ENCODE assay signal across 8 cellular contexts in the genomic region with DNA sequence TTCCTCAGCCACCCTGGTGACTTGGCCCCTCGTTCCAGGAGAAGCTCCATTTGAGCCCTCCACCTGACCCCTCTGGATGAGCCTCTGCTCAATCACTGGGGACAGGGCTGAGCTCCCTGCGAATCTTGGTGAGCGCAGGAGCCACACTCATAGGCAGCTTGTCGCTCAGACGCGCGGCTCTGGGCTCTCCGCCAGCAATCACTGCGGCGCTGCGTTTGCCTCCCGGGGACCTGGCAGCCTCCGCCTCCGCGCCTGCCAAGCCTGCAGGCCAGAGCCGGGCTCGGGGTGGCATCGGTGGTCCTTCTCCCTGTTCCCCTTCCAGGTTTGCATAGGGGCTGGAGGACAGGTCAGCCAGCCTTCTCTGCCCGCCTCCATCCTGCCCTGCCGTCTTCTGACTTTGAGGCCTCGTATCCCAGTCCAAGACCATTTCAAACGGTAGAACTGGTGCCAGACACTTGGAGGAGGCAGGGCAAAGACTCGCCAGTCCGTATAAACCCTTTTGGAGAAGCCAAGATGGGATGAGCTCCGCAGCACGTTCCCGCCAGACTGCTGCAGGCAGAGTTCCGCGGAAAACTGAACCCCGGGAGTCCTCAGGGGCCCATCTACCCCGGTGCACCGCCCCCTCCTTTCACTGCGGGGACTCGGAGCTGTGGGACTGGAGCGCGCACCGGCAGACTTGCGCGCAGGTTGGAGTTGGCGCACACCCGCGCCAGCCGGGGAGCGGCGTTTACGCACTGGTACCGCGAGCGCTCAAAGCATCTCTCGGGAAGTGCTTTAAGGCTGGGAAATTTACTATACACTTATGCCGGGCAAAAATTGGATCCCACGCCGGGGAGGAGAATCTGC. TPM values are rescaled to one million over a fixed set of nuclear protein-coding genes. Genes with fewer than 3 reads are reported as not detected.
DNase-seq lines count a peak whose midpoint lies in the region; ATAC-seq, FAIRE-seq and TF ChIP-seq lines count a peak whose summit lies in the region.

No MANE protein-coding gene starts in this region.

- 10% methylated on average over 52 of the region's 53 CpGs for WGBS in GM12878 (ENCODE audit: insufficient coverage, insufficient replicate concordance, low lambda C conversion rate, missing lambda C conversion rate)

- H3K27me3 ChIP-seq in GM12878 (replicated peaks in 1 of 2; ENCODE audit: control insufficient read depth in 2 of 2, insufficient read depth in 2 of 2, low read length in 1 of 2) (peaks cover 5 to 11% of the 10 kb centered on the region in 2 experiments), iPS-15b (ENCODE audit: control insufficient read depth, insufficient read depth, low read length) (peaks cover 71% of the 10 kb centered on the region), gastrocnemius medialis (peaks cover 25 to 59% (median 44%) of the 10 kb centered on the region in 3 donors)

- H3K27ac ChIP-seq in GM12878 (ENCODE audit: control insufficient read depth, insufficient read depth) = no peak overlapping the region
- H3K27ac ChIP-seq in gastrocnemius medialis = no peak overlapping the region

- peak overlapping the region; percentile 22 for H3K4me3 ChIP-seq in GM12875 (ENCODE audit: low read depth, low read length)
- peak overlapping the region; percentile 57 for H3K4me3 ChIP-seq in GM12878
- peak overlapping the region; percentile 53 for H3K4me3 ChIP-seq in iPS-15b (ENCODE audit: low read depth, low read length)
- peak overlapping the region; percentile 41 to 58 (median 52) for H3K4me3 ChIP-seq in gastrocnemius medialis

- no peak for TF ChIP-seq EP300 in GM12878 (IDR thresholded peaks at IDR 0.05; ENCODE audit: borderline replicate concordance in 1 of 2, control insufficient read depth in 1 of 2, low read depth in 2 of 2, low read length in 2 of 2)

- SMC1A ChIA-PET in GM12878 (lab: Charles Lee; ENCODE audit: uncharacterized antibody, unreplicated experiment) = interaction anchor here (0.7 to 3.3 kb wide), 19 partner anchors 45 to 409 kb away, joined by 3 to 31 read pairs (median 4); no protein-coding TSS in a partner anchor

- H3K4me3 Mint-ChIP-seq in activated naive CD4-positive, alpha-beta T cell treated with anti-CD3 and anti-CD28 coated beads, Interleukin-2, amount 10 ng/mL, durations not matched to agents 7 days and 5 days = no peak overlapping the region

- H3K27ac Mint-ChIP-seq in activated naive CD4-positive, alpha-beta T cell treated with anti-CD3 and anti-CD28 coated beads, Interleukin-2, amount 10 ng/mL, durations not matched to agents 7 days and 5 days = no peak overlapping the region

- H3K9me3 ChIP-seq in GM12878 (replicated peaks; ENCODE audit: control insufficient read depth, insufficient read depth, low read length) (no peaks in the 10 kb centered on the region), iPS-15b (ENCODE audit: control insufficient read depth, insufficient read depth, low read length) (no peaks in the 10 kb centered on the region), gastrocnemius medialis (no peaks in the 10 kb centered on the region)

- H3K9ac ChIP-seq in GM12878 (ENCODE audit: control insufficient read depth, insufficient read depth, low read length) (no peak overlapping the region), iPS-15b (ENCODE audit: low read depth, low read length) (no peak overlapping the region)

- in situ Hi-C loops in GM12878 (cut with MboI) = no loop called here
- in situ Hi-C loops in gastrocnemius medialis (cut with MboI; ENCODE audit: low sequenced_read_pairs in 4 of 4) = no loop called here

- H4K20me1 ChIP-seq in GM12878 (ENCODE audit: control insufficient read depth, insufficient read depth) = no peaks in the 10 kb centered on the region

- H3K4me1 ChIP-seq in GM12878 (ENCODE audit: control insufficient read depth, insufficient read depth, low read length) (peaks cover 4% of the 10 kb centered on the region; the same call in 1 of the 2 replicates), iPS-15b (ENCODE audit: control insufficient read depth, insufficient read depth, low read length) (peaks cover 5% of the 10 kb centered on the region), gastrocnemius medialis (peaks cover 16 to 23% of the 10 kb centered on the region in 2 donors)

- POLR2A ChIA-PET in GM12878 (lab: Charles Lee) = interaction anchor here (0.5 kb wide), 1 partner anchor 134 kb away, joined by 3 read pairs; no protein-coding TSS in a partner anchor

- H3K36me3 ChIP-seq in GM12878 (ENCODE audit: control insufficient read depth in 2 of 2, insufficient read depth in 2 of 2, low read length in 1 of 2) (no peaks in the 10 kb centered on the region), iPS-15b (ENCODE audit: control insufficient read depth, insufficient read depth, low read length) (no peaks in the 10 kb centered on the region), gastrocnemius medialis (no peaks in the 10 kb centered on the region)

- H3K9me3 Mint-ChIP-seq in activated naive CD4-positive, alpha-beta T cell treated with anti-CD3 and anti-CD28 coated beads, Interleukin-2, amount 10 ng/mL, durations not matched to agents 7 days and 5 days = no peaks in the 10 kb centered on the region

- no peak for FAIRE-seq in GM12878 (lab: Jason Lieb, UNC)

- no peaks in the 10 kb centered on the region for H3K79me2 ChIP-seq in GM12878 (ENCODE audit: control insufficient read depth, insufficient read depth, low read length)

- TF ChIP-seq RAD21 in GM12878 (IDR thresholded peaks at IDR 0.05; ENCODE audit: insufficient read depth, low read depth, low read length) = no peak

- ATAC-seq in GM12878 = peak; percentile 73
- ATAC-seq in gastrocnemius medialis = peak in 1 of 2 donors; percentile 39

- BruUV-seq in GM12878 (replicated peaks; lab: Mats Ljungman, UMichigan) = no TSS peak

- DNase-seq in NCI-H1105 treated with DMSO at 0.1 percent for 48 hours (lab: John Stamatoyannopoulos, UW) (peak; percentile 85), GM12878 (ENCODE audit: low read depth, low spot score) (no peak), gastrocnemius medialis (no peak), MV-4-11 (lab: John Stamatoyannopoulos, UW) (no peak)
- no peak for DNase-seq in central memory CD4-positive, alpha-beta T cell
- DNase-seq in activated naive CD4-positive, alpha-beta T cell treated with anti-CD3 and anti-CD28 coated beads, Interleukin-2, amount 10 ng/mL, durations not matched to agents 7 days and 5 days = no peak

- RAD21 ChIA-PET in GM12878 (lab: Charles Lee; ENCODE audit: unreplicated experiment) = interaction anchor here (0.7 to 2.0 kb wide), 14 partner anchors 12 to 427 kb away, joined by 3 to 12 read pairs (median 4); no protein-coding TSS in a partner anchor

- H3K4me2 ChIP-seq in GM12878 (ENCODE audit: control insufficient read depth, insufficient read depth) = peak overlapping the region; percentile 91

- peaks cover 4% of the 10 kb centered on the region for H3K4me1 Mint-ChIP-seq in activated naive CD4-positive, alpha-beta T cell treated with anti-CD3 and anti-CD28 coated beads, Interleukin-2, amount 10 ng/mL, durations not matched to agents 7 days and 5 days

- TF ChIP-seq POLR2A in GM12878 (IDR thresholded peaks at IDR 0.05; ENCODE audit: low read depth, low read length) = no peak
- TF ChIP-seq POLR2A in gastrocnemius medialis (IDR thresholded peaks at IDR 0.05) = no peak

- CTCF ChIA-PET in GM12878 (lab: Yijun Ruan, JAX) = interaction anchor here (0.6 to 3.8 kb wide), 30 partner anchors 9 to 625 kb away, joined by 3 to 58 read pairs (median 4); no protein-coding TSS in a partner anchor
- CTCF ChIA-PET in activated naive CD4-positive, alpha-beta T cell treated with anti-CD3 and anti-CD28 coated beads, Interleukin-2, amount 10 ng/mL, durations not matched to agents 7 days and 5 days (lab: Charles Lee) = interaction anchor here (0.8 to 1.8 kb wide), 8 partner anchors 10 to 280 kb away, joined by 3 to 6 read pairs (median 4); no protein-coding TSS in a partner anchor

- H2AFZ ChIP-seq in GM12878 (ENCODE audit: control insufficient read depth, low read depth, low read length) = no peak overlapping the region; the same call in 1 of the 2 replicates

- TF ChIP-seq CTCF in GM12875 (IDR thresholded peaks at IDR 0.05; ENCODE audit: borderline replicate concordance, insufficient read depth, low read depth, low read length) (no peak), GM12878 (IDR thresholded peaks at IDR 0.05 in 2 of 3, conservative IDR thresholded peaks at IDR 0.05 in 1 of 3; ENCODE audit: control insufficient read depth in 2 of 3, extremely low read depth in 1 of 3, insufficient read depth in 1 of 3, low read depth in 3 of 3, low read length in 3 of 3) (no peak), gastrocnemius medialis (IDR thresholded peaks at IDR 0.05 in 4 of 5, conservative IDR thresholded peaks at IDR 0.05 in 1 of 5) (no peak)

- no peaks in the 10 kb centered on the region for H3K36me3 Mint-ChIP-seq in activated naive CD4-positive, alpha-beta T cell treated with anti-CD3 and anti-CD28 coated beads, Interleukin-2, amount 10 ng/mL, durations not matched to agents 7 days and 5 days

- intact Hi-C loops in GM12878 (cut with micrococcal nuclease; ENCODE audit: unreplicated experiment) = loop anchor here (2.0 to 5.0 kb wide), 2 partner anchors 408 to 427 kb away; no protein-coding TSS in a partner anchor
- intact Hi-C loops in gastrocnemius medialis (cut with DNase I; ENCODE audit: low total_unique reads) = no loop called here

- peaks cover 63% of the 10 kb centered on the region for H3K27me3 Mint-ChIP-seq in activated naive CD4-positive, alpha-beta T cell treated with anti-CD3 and anti-CD28 coated beads, Interleukin-2, amount 10 ng/mL, durations not matched to agents 7 days and 5 days

TF ChIP-seq in GM12878, 131 proteins besides CTCF, POLR2A, EP300 and RAD21 (continues in another document):
- no peak for TF ChIP-seq GATAD2B (conservative IDR thresholded peaks at IDR 0.05; ENCODE audit: low read depth)
- no peak for TF ChIP-seq EGR1 (IDR thresholded peaks at IDR 0.05; ENCODE audit: borderline replicate concordance in 1 of 2, low read depth in 2 of 2, low read length in 2 of 2)

RNA-seq across cellular contexts. Expression of a gene that starts 1.0 kb away (rescaled TPM):
- total RNA-seq in GM12878 (2013; cell fraction: nucleolus; rRNA removed) = 29.8 and 30.6 TPM in 2 replicates
- total RNA-seq in GM12878 (2014; rRNA removed) (0.06 and 1.1 TPM in 2 replicates), GM12878 (2014; rRNA removed; fragmentation: Illumina TruSeq; extraction: Trizol) (0.18 and 0.27 TPM in 2 replicates), GM12878 (2021) (0.08 and 0.10 TPM in 2 replicates), gastrocnemius medialis (under 1 TPM; 0.07 to 0.42 (median 0.19) TPM)
- not detected for polyA plus RNA-seq in GM12878 (2011; ENCODE audit: low read depth)
- polyA plus RNA-seq in GM12878 (2011; rRNA removed) (0.50 and 1.4 TPM in 2 replicates), GM12878 (2014; fragmentation: Illumina TruSeq; extraction: Trizol) (0.06 and 0.19 TPM in 2 replicates), GM12878 (2014; fragmentation: Nextera tagmentation; extraction: Ambion mirVana) (under 1 TPM; 0.04 to 0.05 TPM), GM12878 (2014; rRNA removed) (0.05 and 0.99 TPM in 2 replicates), GM12878 (2016; fragmentation: Nextera tagmentation; extraction: Ambion mirVana) (under 1 TPM; 0.19 to 0.43 TPM)
- 0.88 and 1.5 TPM in 2 replicates for polyA plus RNA-seq in GM12878 (2011; cell fraction: cytosol; rRNA removed)
- polyA plus RNA-seq in GM12878 (2011; cell fraction: nucleus; rRNA removed) = 1.1 and 2.2 TPM in 2 replicates
- polyA plus RNA-seq in GM12878 (2012) = 0.17 and 0.31 TPM in 2 replicates
- polyA minus RNA-seq in GM12878 (2011; rRNA and poly(A)+ RNA removed) = 2.5 and 4.2 TPM in 2 replicates
- 0.42 TPM in 1 of 2 replicates, not detected in the other for polyA minus RNA-seq in GM12878 (2011; cell fraction: cytosol; rRNA and poly(A)+ RNA removed)
- polyA minus RNA-seq in GM12878 (2011; cell fraction: nucleus; rRNA and poly(A)+ RNA removed) = 3.5 and 6.5 TPM in 2 replicates
